ENCODE assay signal across 15 cellular contexts in genomic region chr6:3707751-3708412, GRCh38. TPM values are rescaled to one million over a fixed set of nuclear protein-coding genes. Genes with fewer than 3 reads are reported as not detected.
DNase-seq lines count a peak whose midpoint lies in the region; ATAC-seq and TF ChIP-seq lines count a peak whose summit lies in the region.
"Had no signal": no experiment of that assay in that cellular context is flagged by ENCODE, and none has a peak within 500 bp of the region (broad histone marks: within the 10 kb centered on the region; RNA-seq: fewer than 3 reads in every experiment).

No MANE protein-coding gene starts in this region.

- TF ChIP-seq POLR2A in esophagus squamous epithelium (IDR thresholded peaks at IDR 0.05) = no peak

- no peak overlapping the region for H3K4me2 ChIP-seq in neural progenitor cell

- H3K27ac Mint-ChIP-seq in chondrocyte (ENCODE audit: unreplicated experiment) (peak overlapping the region; percentile 58), neural progenitor cell (peak overlapping the region; percentile 12)
- H3K27ac Mint-ChIP-seq: B cell; CD8-positive, alpha-beta T cell had no signal

- no peak for ATAC-seq in GM21390 (IDR thresholded peaks at IDR 0.05; ENCODE audit: unreplicated experiment)
- ATAC-seq: CD8-positive, alpha-beta T cell had no signal

- no peaks in the 10 kb centered on the region for H3K27me3 Mint-ChIP-seq in chondrocyte (ENCODE audit: low read depth)
- H3K27me3 Mint-ChIP-seq in neural progenitor cell (ENCODE audit: insufficient read depth, low read depth) = peaks cover 7% of the 10 kb centered on the region

- peaks cover 25% of the 10 kb centered on the region for H3K36me3 Mint-ChIP-seq in chondrocyte (ENCODE audit: low read depth)
- H3K36me3 Mint-ChIP-seq in neural progenitor cell = peaks cover 2% of the 10 kb centered on the region

- H3K4me3 Mint-ChIP-seq in chondrocyte (ENCODE audit: unreplicated experiment) (no peak overlapping the region), neural progenitor cell (no peak overlapping the region)
- H3K4me3 Mint-ChIP-seq: B cell; CD8-positive, alpha-beta T cell had no signal

- H3K4me1 Mint-ChIP-seq in chondrocyte (ENCODE audit: low read depth) = peaks cover 16% of the 10 kb centered on the region
- peaks cover 12% of the 10 kb centered on the region for H3K4me1 Mint-ChIP-seq in neural progenitor cell

- H4K20me1 ChIP-seq in neural progenitor cell (ENCODE audit: low read depth) = no peaks in the 10 kb centered on the region
- H4K20me1 ChIP-seq: BLaER1 treated with 17β-estradiol and CSF1 and Interleukin-3, amounts not matched to agents 10 nM and 100 nM had no signal

- H3K27me3 ChIP-seq in esophagus squamous epithelium (no peaks in the 10 kb centered on the region), neural progenitor cell (no peaks in the 10 kb centered on the region)
- H3K27me3 ChIP-seq: BLaER1 treated with 17β-estradiol and CSF1 and Interleukin-3, amounts not matched to agents 10 nM and 100 nM had no signal

- H3K9ac ChIP-seq in neural progenitor cell = no peak overlapping the region
- H3K9ac ChIP-seq: BLaER1 treated with 17β-estradiol and CSF1 and Interleukin-3, amounts not matched to agents 10 nM and 100 nM; GM23248 had no signal

- peak; percentile 61 for DNase-seq in RPMI8226
- DNase-seq in chondrocyte (ENCODE audit: low spot score) = no peak
- no peak for DNase-seq in esophagus squamous epithelium (lab: John Stamatoyannopoulos, UW)
- no peak for DNase-seq in neural progenitor cell (ENCODE audit: low spot score)
- no peak for DNase-seq in activated CD4-positive, alpha-beta T cell treated with anti-CD3 and anti-CD28 coated beads, Interleukin-2, amount 50 U/mL, for 4 hours
- no peak for DNase-seq in GM03348 (ENCODE audit: low spot score)
- DNase-seq in NCI-H774 (lab: John Stamatoyannopoulos, UW) = no peak
- DNase-seq: Calu3; CD8-positive, alpha-beta T cell; GM23248 had no signal

- H3K4me3 ChIP-seq in esophagus squamous epithelium (no peak overlapping the region), neural progenitor cell (no peak overlapping the region)
- H3K4me3 ChIP-seq: BLaER1 treated with 17β-estradiol and CSF1 and Interleukin-3, amounts not matched to agents 10 nM and 100 nM; GM23248; HAP-1 had no signal

- H3K4me1 ChIP-seq in esophagus squamous epithelium = peaks cover 0 to 26% (median 12%) of the 10 kb centered on the region in 3 donors
- peaks cover 2% of the 10 kb centered on the region for H3K4me1 ChIP-seq in neural progenitor cell
- H3K4me1 ChIP-seq: HAP-1 had no signal

- no peak for TF ChIP-seq CTCF in chondrocyte (IDR thresholded peaks at IDR 0.05)
- TF ChIP-seq CTCF in esophagus squamous epithelium (IDR thresholded peaks at IDR 0.05) = no peak
- no peak for TF ChIP-seq CTCF in neural progenitor cell (IDR thresholded peaks at IDR 0.05)

- H3K27ac ChIP-seq in esophagus squamous epithelium (peak overlapping the region in 3 of 4 donors; percentile 6 to 40 (median 14)), neural progenitor cell (no peak overlapping the region)
- H3K27ac ChIP-seq: GM23248, HL-60 had no signal

- H3K9me3 ChIP-seq in esophagus squamous epithelium = no peaks in the 10 kb centered on the region
- H3K9me3 ChIP-seq in neural progenitor cell (ENCODE audit: low read depth) = no peaks in the 10 kb centered on the region
- H3K9me3 ChIP-seq: HAP-1 had no signal

- H3K36me3 ChIP-seq in esophagus squamous epithelium = no peaks in the 10 kb centered on the region
- H3K36me3 ChIP-seq in neural progenitor cell = no peaks in the 10 kb centered on the region
- H3K36me3 ChIP-seq: BLaER1 treated with 17β-estradiol and CSF1 and Interleukin-3, amounts not matched to agents 10 nM and 100 nM; HAP-1 had no signal

- H3K9me3 Mint-ChIP-seq in chondrocyte (ENCODE audit: low read depth) = peaks cover 19% of the 10 kb centered on the region
- H3K9me3 Mint-ChIP-seq in neural progenitor cell = peaks cover 8% of the 10 kb centered on the region
- H3K9me3 Mint-ChIP-seq: CD8-positive, alpha-beta T cell had no signal

- intact Hi-C loops in esophagus squamous epithelium (cut with DNase I) = no loop called here

- peaks cover 2% of the 10 kb centered on the region for H3F3A ChIP-seq in neural progenitor cell (ENCODE audit: low read depth)

- no peaks in the 10 kb centered on the region for H3K79me2 ChIP-seq in neural progenitor cell (ENCODE audit: low read depth)

- no peak overlapping the region for H2AFZ ChIP-seq in neural progenitor cell (replicated peaks)
- H2AFZ ChIP-seq: GM23248 had no signal

- 73 to 77% methylated on average over 10 of the region's 10 CpGs for WGBS in esophagus squamous epithelium, 2 donors

RNA-seq across cellular contexts. Expression of gene PXDC1, which starts 43.6 kb away (rescaled TPM):
- total RNA-seq in chondrocyte (191 to 231 TPM (median 222 TPM) in 3 replicates), esophagus squamous epithelium (10 to 100 TPM; 12.1 to 58.0 (median 24.0) TPM), neural progenitor cell (ENCODE audit: low replicate concordance) (1.5 and 2.0 TPM in 2 replicates)
